8 cellular contexts compared by ENCODE assay signal in the genomic region with DNA sequence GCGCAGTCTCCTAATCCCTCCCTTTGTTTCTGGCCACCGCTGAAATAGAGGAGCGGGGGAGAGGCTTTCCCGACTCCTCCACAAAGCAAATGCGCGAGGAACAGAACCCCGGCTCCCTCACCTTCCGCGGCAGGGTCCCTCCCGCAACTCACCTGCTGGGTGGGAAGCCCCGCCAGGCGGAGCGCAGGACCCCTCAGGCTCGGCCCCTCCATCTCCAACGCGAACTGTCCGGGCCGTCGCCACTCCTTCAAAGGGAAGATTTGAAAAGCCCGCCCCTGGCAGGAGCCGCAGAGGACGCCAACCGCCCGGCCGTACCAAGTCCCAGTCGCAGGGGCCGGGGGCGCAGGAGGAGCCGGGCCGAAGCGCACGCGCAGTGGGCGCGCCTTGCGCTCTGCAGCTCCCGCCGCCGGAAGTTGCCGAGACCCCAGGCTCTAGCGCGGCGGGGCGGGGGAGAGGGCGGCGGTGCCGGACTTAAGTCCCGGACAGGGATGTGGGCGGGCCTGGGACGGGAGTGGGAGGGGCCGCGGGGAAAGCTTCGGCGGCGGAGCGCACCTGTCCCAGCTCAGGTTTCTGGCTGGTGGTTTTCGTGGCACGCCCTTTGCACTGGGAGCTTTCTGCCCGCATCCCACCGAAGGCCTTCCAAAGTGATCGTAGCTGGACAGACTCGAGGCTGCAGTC. TPM values are rescaled to one million over a fixed set of nuclear protein-coding genes. Genes with fewer than 3 reads are reported as not detected.
A peak's percentile ranks its signal among the peaks of the same experiment; 100 is the strongest.
DNase-seq lines count a peak whose midpoint lies in the region; ATAC-seq and TF ChIP-seq lines count a peak whose summit lies in the region.

A gene with protein sequence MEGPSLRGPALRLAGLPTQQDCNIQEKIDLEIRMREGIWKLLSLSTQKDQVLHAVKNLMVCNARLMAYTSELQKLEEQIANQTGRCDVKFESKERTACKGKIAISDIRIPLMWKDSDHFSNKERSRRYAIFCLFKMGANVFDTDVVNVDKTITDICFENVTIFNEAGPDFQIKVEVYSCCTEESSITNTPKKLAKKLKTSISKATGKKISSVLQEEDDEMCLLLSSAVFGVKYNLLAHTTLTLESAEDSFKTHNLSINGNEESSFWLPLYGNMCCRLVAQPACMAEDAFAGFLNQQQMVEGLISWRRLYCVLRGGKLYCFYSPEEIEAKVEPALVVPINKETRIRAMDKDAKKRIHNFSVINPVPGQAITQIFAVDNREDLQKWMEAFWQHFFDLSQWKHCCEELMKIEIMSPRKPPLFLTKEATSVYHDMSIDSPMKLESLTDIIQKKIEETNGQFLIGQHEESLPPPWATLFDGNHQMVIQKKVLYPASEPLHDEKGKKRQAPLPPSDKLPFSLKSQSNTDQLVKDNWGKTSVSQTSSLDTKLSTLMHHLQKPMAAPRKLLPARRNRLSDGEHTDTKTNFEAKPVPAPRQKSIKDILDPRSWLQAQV (minus strand): TSS at position 446 of the 678 bp plus-strand sequence. CDS start 234 bp downstream, at position 212.

- no peaks in the 10 kb centered on the region for H3K79me2 ChIP-seq in OCI-LY3 (ENCODE audit: low read length)

- peak within 1 kb of the TSS; percentile 86 to 93 for H3K4me3 Mint-ChIP-seq in CD14-positive monocyte

- H3K27me3 Mint-ChIP-seq in CD14-positive monocyte (ENCODE audit: low read depth in 3 of 3), result peaks cover 14 to 29% (median 18%) of the 10 kb centered on the region in 3 donors

- H3K4me1 ChIP-seq in OCI-LY3 (ENCODE audit: low read length) (0 out of 2 replicates have a peak, but pooled peaks cover 5% of the 10 kb centered on the region), esophagus squamous epithelium (peaks cover 10 to 45% (median 13%) of the 10 kb centered on the region in 3 donors), muscle layer of duodenum (ENCODE audit: control insufficient read depth in 1 of 2, insufficient read depth in 2 of 2, low read length in 2 of 2) (peaks cover 0 to 10% of the 10 kb centered on the region in 2 donors)

- intact Hi-C loops in CD14-positive monocyte (cut with micrococcal nuclease), result no loop called here
- intact Hi-C loops in esophagus squamous epithelium (cut with DNase I), result no loop called here

- H3K9me3 ChIP-seq in OCI-LY3 (ENCODE audit: insufficient read depth, low read length), result no peaks in the 10 kb centered on the region
- no peaks in the 10 kb centered on the region for H3K9me3 ChIP-seq in esophagus squamous epithelium
- no peaks in the 10 kb centered on the region for H3K9me3 ChIP-seq in muscle layer of duodenum (ENCODE audit: control insufficient read depth in 1 of 2, low read length in 2 of 2)

- H3K27me3 ChIP-seq in OCI-LY3 (ENCODE audit: low read depth, low read length) (peaks cover 4% of the 10 kb centered on the region; the same call in 1 of the 2 replicates), esophagus squamous epithelium (peaks cover 0 to 24% (median 0%) of the 10 kb centered on the region in 4 donors), muscle layer of duodenum (ENCODE audit: low read depth, low read length) (no peaks in the 10 kb centered on the region)

- peak within 1 kb of the TSS; percentile 86 for H2AFZ ChIP-seq in OCI-LY3 (ENCODE audit: low read depth, low read length)

- peaks cover 19% of the 10 kb centered on the region for H3K4me1 Mint-ChIP-seq in CD14-positive monocyte

- ATAC-seq in GM19463 (IDR thresholded peaks at IDR 0.05; ENCODE audit: unreplicated experiment), result peak; percentile 72

- TF ChIP-seq CTCF in CD14-positive monocyte (IDR thresholded peaks at IDR 0.05), result no peak
- TF ChIP-seq CTCF in OCI-LY3 (IDR thresholded peaks at IDR 0.05; ENCODE audit: low read depth, low read length), result no peak
- TF ChIP-seq CTCF in esophagus squamous epithelium (IDR thresholded peaks at IDR 0.05), result no peak

- H3K4me2 ChIP-seq in OCI-LY3 (ENCODE audit: low read length), result peak within 1 kb of the TSS; percentile 71

- H3K36me3 ChIP-seq in OCI-LY3 (replicated peaks; ENCODE audit: low read depth, low read length) (no peaks in the 10 kb centered on the region), esophagus squamous epithelium (no peaks in the 10 kb centered on the region), muscle layer of duodenum (ENCODE audit: control insufficient read depth in 1 of 2, insufficient read depth in 2 of 2, low read length in 2 of 2) (no peaks in the 10 kb centered on the region)

- WGBS in esophagus squamous epithelium, 2 donors, result 0 to 2% methylated on average over 2 to 6 of the region's 62 CpGs

- H3K27ac ChIP-seq in OCI-LY3 (ENCODE audit: low read length) (no peak within 1 kb of the TSS), esophagus squamous epithelium (peak within 1 kb of the TSS; percentile 37 to 82 (median 64)), muscle layer of duodenum (ENCODE audit: low read length) (no peak within 1 kb of the TSS)

- H3K9me3 Mint-ChIP-seq in CD14-positive monocyte, result peaks cover 0 to 3% (median 0%) of the 10 kb centered on the region in 7 donors

- H4K20me1 ChIP-seq in OCI-LY3 (ENCODE audit: insufficient read depth, low read length), result no peaks in the 10 kb centered on the region

- peak in 1 of 4 donors; percentile 46 for TF ChIP-seq POLR2A in esophagus squamous epithelium (IDR thresholded peaks at IDR 0.05)

- H3K9ac ChIP-seq in OCI-LY3 (ENCODE audit: low read length), result peak within 1 kb of the TSS; percentile 74

- peak within 1 kb of the TSS in 2 of 7 donors; percentile 2 to 50 for H3K27ac Mint-ChIP-seq in CD14-positive monocyte

- peaks cover 0 to 1% of the 10 kb centered on the region in 2 donors for H3K36me3 Mint-ChIP-seq in CD14-positive monocyte

- peak within 1 kb of the TSS; percentile 95 for H3K4me3 ChIP-seq in OCI-LY3 (ENCODE audit: low read length)
- H3K4me3 ChIP-seq in esophagus squamous epithelium, result peak within 1 kb of the TSS; percentile 50 to 93 (median 69)
- H3K4me3 ChIP-seq in muscle layer of duodenum (ENCODE audit: low read depth in 1 of 2, low read length in 2 of 2), result peak within 1 kb of the TSS; percentile 66 to 95

- DNase-seq in CD14-positive monocyte (ENCODE audit: low spot score), result peak; percentile 64
- peak; percentile 86 for DNase-seq in HT-29 (ENCODE audit: low spot score)
- peak; percentile 72 to 78 for DNase-seq in activated T-cell treated with anti-CD3 and anti-CD28 coated beads, Interleukin-2, amount 50 U/mL, for 48 hours
- no peak for DNase-seq in esophagus squamous epithelium (lab: John Stamatoyannopoulos, UW)
- peak; percentile 28 for DNase-seq in stimulated activated CD8-positive, alpha-beta memory T cell treated with anti-CD3 and anti-CD28 coated beads, Interleukin-7, amount 100 ng/mL, for 24 hours (ENCODE audit: low read depth)

RNA-seq across cellular contexts. Expression of the gene that starts here (rescaled TPM):
- under 1 TPM; 0.07 to 0.08 TPM for polyA plus RNA-seq in CD14-positive monocyte
- total RNA-seq in HT-29 (2014; rRNA removed; shearing (Covaris generic)), result 3.7 TPM in 2 replicates
- total RNA-seq in esophagus squamous epithelium, result 10 to 100 TPM in 2 of 4 donors, 1 to 10 TPM in 2; 4.9 to 10.8 (median 9.7) TPM

Comparison
In these comparisons a context has a peak if more than half of its experiments do, and no peak if none do; other contexts are left out.
1. Peak in DNase-seq in CD14-positive monocyte; RNA of the gene not detected or under 1 TPM.
2. H3K27ac ChIP-seq: peak in esophagus squamous epithelium (4 of 4); none in OCI-LY3 (single experiment) and muscle layer of duodenum (single experiment).
3. Peak in every context shown above with its lines, with median percentiles within 50 percentile points of each other: H3K4me3 ChIP-seq.